Comparison of ENCODE assay signal across 1 cellular context in the genomic region with DNA sequence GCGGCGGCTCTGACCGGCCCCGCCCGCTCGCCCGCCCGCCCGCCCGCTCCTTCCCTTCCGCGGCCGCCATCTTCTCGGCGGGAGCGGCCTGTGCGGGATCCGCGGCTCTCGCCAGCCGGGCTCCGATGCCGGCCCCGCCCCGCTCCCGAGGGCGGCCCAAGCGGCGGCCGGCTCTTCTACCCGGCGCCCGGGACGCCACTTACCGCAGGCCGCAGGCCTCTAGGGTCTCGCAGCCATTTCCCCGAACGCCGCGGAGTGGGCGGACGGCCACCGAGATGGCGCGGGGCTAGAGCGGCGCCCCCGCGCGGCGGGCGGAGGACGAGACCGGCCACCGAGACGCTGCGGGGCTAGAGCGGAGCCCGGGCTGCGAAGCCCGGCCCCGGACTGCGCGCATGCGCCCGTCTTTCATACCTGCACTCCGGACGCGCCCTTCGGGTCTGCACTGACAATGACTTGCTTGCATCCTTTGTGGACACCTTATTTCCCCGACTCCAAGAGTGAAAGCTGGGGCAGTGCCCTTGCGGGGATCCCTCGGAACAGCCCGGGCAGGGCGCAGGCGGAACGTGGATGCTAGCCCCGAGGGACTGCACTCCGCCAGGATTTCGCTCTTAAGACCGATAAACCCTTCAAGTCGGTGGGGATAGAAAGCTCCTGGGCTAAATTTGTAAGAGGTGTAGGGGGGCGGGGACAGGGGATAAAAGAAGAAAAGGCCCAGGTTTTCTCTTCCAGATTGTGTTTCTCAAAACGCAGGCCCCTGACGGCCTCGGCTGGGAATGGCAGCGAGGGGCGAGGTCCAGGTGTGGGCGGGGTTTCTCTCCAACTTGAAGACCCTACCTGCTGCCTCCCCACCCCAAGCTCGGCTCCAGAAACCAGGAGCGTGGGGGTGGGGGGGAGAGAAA.
A peak's percentile ranks its signal among the peaks of the same experiment; 100 is the strongest.
TF ChIP-seq lines count a peak whose summit lies in the region.

A gene (minus strand): TSS at position 277 of the 899 bp plus-strand sequence.

TF ChIP-seq in K562, 482 proteins besides CTCF, POLR2A, EP300 and RAD21 (continued from another document):
- TF ChIP-seq, protein P1, sequence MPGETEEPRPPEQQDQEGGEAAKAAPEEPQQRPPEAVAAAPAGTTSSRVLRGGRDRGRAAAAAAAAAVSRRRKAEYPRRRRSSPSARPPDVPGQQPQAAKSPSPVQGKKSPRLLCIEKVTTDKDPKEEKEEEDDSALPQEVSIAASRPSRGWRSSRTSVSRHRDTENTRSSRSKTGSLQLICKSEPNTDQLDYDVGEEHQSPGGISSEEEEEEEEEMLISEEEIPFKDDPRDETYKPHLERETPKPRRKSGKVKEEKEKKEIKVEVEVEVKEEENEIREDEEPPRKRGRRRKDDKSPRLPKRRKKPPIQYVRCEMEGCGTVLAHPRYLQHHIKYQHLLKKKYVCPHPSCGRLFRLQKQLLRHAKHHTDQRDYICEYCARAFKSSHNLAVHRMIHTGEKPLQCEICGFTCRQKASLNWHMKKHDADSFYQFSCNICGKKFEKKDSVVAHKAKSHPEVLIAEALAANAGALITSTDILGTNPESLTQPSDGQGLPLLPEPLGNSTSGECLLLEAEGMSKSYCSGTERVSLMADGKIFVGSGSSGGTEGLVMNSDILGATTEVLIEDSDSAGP (CRISPR knock-in tag; IDR thresholded peaks at IDR 0.05): no peak
- TF ChIP-seq SOX6 (IDR thresholded peaks at IDR 0.05): peak; percentile 50; the same call in 1 of the 2 replicates
- peak; percentile 82 for TF ChIP-seq POLR2AphosphoS5 (IDR thresholded peaks at IDR 0.05; ENCODE audit: control insufficient read depth, insufficient read depth, low read depth, low read length)
- TF ChIP-seq RB1 (IDR thresholded peaks at IDR 0.05; ENCODE audit: low read depth): peak; percentile 93
- peak; percentile 95 for TF ChIP-seq ZFX (CRISPR knock-in tag; IDR thresholded peaks at IDR 0.05)
- TF ChIP-seq ADNP (tag; IDR thresholded peaks at IDR 0.05): no peak
- no peak for TF ChIP-seq TSC22D4 (tag; IDR thresholded peaks at IDR 0.05)
- TF ChIP-seq TAF1 (IDR thresholded peaks at IDR 0.05; ENCODE audit: control insufficient read depth, extremely low read depth, insufficient read depth, low read length, severe bottlenecking): peak; percentile 89
- peak; percentile 58; the same call in 1 of the 2 replicates for TF ChIP-seq CREM (IDR thresholded peaks at IDR 0.05; ENCODE audit: low read depth)
- TF ChIP-seq SMARCC2 (IDR thresholded peaks at IDR 0.05; ENCODE audit: low read depth): no peak
- no peak for TF ChIP-seq SPI1 (IDR thresholded peaks at IDR 0.05; ENCODE audit: borderline replicate concordance, low read depth, low read length)
- peak in 1 of 2 experiments; percentile 28; a peak in 1 of 4 replicates for TF ChIP-seq SRF (CRISPR knock-in tag; IDR thresholded peaks at IDR 0.05)
- peak; percentile 71 for TF ChIP-seq SAFB (IDR thresholded peaks at IDR 0.05; ENCODE audit: borderline replicate concordance, low read depth, low read length)
- TF ChIP-seq L3MBTL2 (IDR thresholded peaks at IDR 0.05): peak; percentile 62; the same call in 1 of the 2 replicates
- no peak for TF ChIP-seq NCOA2 (IDR thresholded peaks at IDR 0.05; ENCODE audit: partially characterized antibody in 2 of 2)
- peak; percentile 78 for TF ChIP-seq ESRRA (IDR thresholded peaks at IDR 0.05; ENCODE audit: borderline replicate concordance, low read depth)
- TF ChIP-seq U2AF1 (optimal IDR thresholded peaks at IDR 0.05; ENCODE audit: low read depth, low read length): peak; percentile 81
- TF ChIP-seq XRCC5 (IDR thresholded peaks at IDR 0.05; ENCODE audit: low read depth, low read length): 0 out of 2 replicates have a peak, but pooled peaks have one; percentile 43
- TF ChIP-seq, protein P2, sequence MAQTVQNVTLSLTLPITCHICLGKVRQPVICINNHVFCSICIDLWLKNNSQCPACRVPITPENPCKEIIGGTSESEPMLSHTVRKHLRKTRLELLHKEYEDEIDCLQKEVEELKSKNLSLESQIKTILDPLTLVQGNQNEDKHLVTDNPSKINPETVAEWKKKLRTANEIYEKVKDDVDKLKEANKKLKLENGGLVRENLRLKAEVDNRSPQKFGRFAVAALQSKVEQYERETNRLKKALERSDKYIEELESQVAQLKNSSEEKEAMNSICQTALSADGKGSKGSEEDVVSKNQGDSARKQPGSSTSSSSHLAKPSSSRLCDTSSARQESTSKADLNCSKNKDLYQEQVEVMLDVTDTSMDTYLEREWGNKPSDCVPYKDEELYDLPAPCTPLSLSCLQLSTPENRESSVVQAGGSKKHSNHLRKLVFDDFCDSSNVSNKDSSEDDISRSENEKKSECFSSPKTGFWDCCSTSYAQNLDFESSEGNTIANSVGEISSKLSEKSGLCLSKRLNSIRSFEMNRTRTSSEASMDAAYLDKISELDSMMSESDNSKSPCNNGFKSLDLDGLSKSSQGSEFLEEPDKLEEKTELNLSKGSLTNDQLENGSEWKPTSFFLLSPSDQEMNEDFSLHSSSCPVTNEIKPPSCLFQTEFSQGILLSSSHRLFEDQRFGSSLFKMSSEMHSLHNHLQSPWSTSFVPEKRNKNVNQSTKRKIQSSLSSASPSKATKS (CRISPR knock-in tag; IDR thresholded peaks at IDR 0.05): no peak
- 0 out of 2 replicates have a peak, but pooled peaks have one; percentile 1 for TF ChIP-seq ZBTB17 (CRISPR knock-in tag; IDR thresholded peaks at IDR 0.05)
- TF ChIP-seq, protein P3, sequence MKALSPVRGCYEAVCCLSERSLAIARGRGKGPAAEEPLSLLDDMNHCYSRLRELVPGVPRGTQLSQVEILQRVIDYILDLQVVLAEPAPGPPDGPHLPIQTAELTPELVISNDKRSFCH (CRISPR knock-in tag; IDR thresholded peaks at IDR 0.05): no peak
- TF ChIP-seq, protein P3 (tag; IDR thresholded peaks at IDR 0.05): 0 out of 2 replicates have a peak, but pooled peaks have one; percentile 32
- TF ChIP-seq, protein P4, sequence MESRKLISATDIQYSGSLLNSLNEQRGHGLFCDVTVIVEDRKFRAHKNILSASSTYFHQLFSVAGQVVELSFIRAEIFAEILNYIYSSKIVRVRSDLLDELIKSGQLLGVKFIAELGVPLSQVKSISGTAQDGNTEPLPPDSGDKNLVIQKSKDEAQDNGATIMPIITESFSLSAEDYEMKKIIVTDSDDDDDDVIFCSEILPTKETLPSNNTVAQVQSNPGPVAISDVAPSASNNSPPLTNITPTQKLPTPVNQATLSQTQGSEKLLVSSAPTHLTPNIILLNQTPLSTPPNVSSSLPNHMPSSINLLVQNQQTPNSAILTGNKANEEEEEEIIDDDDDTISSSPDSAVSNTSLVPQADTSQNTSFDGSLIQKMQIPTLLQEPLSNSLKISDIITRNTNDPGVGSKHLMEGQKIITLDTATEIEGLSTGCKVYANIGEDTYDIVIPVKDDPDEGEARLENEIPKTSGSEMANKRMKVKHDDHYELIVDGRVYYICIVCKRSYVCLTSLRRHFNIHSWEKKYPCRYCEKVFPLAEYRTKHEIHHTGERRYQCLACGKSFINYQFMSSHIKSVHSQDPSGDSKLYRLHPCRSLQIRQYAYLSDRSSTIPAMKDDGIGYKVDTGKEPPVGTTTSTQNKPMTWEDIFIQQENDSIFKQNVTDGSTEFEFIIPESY (CRISPR knock-in tag; IDR thresholded peaks at IDR 0.05): 0 out of 2 replicates have a peak, but pooled peaks have one; percentile 18
